11 cellular contexts compared by ENCODE assay signal in genomic region chr2:9174771-9175441, GRCh38. TPM values are rescaled to one million over a fixed set of nuclear protein-coding genes. Genes with fewer than 3 reads are reported as not detected.
DNase-seq lines count a peak whose midpoint lies in the region; ATAC-seq, FAIRE-seq and TF ChIP-seq lines count a peak whose summit lies in the region.
"Had no signal": no experiment of that assay in that cellular context is flagged by ENCODE, and none has a peak within 500 bp of the region (broad histone marks: within the 10 kb centered on the region; RNA-seq: fewer than 3 reads in every experiment).

No MANE protein-coding gene starts in this region.

- intact Hi-C loops in right lobe of liver (cut with DNase I), result no loop called here
- intact Hi-C loops in HepG2 (cut with micrococcal nuclease; ENCODE audit: unreplicated experiment), result no loop called here
- intact Hi-C loops in PC-9 (cut with micrococcal nuclease; ENCODE audit: unreplicated experiment), result loop anchor here (5.0 to 10.0 kb wide), 2 partner anchors 72 to 160 kb away; no protein-coding TSS in a partner anchor
- intact Hi-C loops in upper lobe of right lung (cut with DNase I), result no loop called here
- intact Hi-C loops in activated T-helper 2 cell treated with anti-CD3 and anti-CD28 coated beads, Interferon-gamma antibody, Interleukin-2, Interleukin-4, amounts not matched to agents 10 μg/mL and 5 μg/mL and 100 μg/mL, durations not matched to agents 14 hours and 24 hours and 36 hours (cut with micrococcal nuclease), result no loop called here

- H2AFZ ChIP-seq in HepG2 (ENCODE audit: low read length) (no peak overlapping the region), PC-9 (0 out of 2 replicates have a peak overlapping the region, but pooled peaks have one; percentile 2)

- TF ChIP-seq EP300 in HepG2 (IDR thresholded peaks at IDR 0.05; ENCODE audit: low read depth in 2 of 2, low read length in 2 of 2), result no peak
- TF ChIP-seq EP300 in HepG2 (CRISPR knock-in tag; IDR thresholded peaks at IDR 0.05; ENCODE audit: borderline replicate concordance), result no peak

- TF ChIP-seq CTCF in right lobe of liver (IDR thresholded peaks at IDR 0.05) (no peak), HepG2 (CRISPR knock-in tag; IDR thresholded peaks at IDR 0.05) (no peak), PC-9 (conservative IDR thresholded peaks at IDR 0.05) (no peak), upper lobe of right lung (IDR thresholded peaks at IDR 0.05) (no peak)

- no peak overlapping the region for H3K27ac Mint-ChIP-seq in activated T-helper 2 cell treated with anti-CD3 and anti-CD28 coated beads, Interferon-gamma antibody, Interleukin-2, Interleukin-4, amounts not matched to agents 10 μg/mL and 5 μg/mL and 100 μg/mL, durations not matched to agents 14 hours and 24 hours and 36 hours
- H3K27ac Mint-ChIP-seq: stimulated activated naive CD8-positive, alpha-beta T cell treated with anti-CD3 and anti-CD28 coated beads, Interleukin-15, Interleukin-2, amounts not matched to agents 100 ng/mL and 50 ng/mL, for 24 hours had no signal

- WGBS in right lobe of liver (ENCODE audit: insufficient coverage, low coverage, low lambda C conversion rate, missing lambda C conversion rate), result 56% methylated on average over 7 of the region's 10 CpGs
- WGBS in HepG2 (ENCODE audit: low lambda C conversion rate), result 32% methylated on average over 10 of the region's 10 CpGs

- no peaks in the 10 kb centered on the region for H3K36me3 ChIP-seq in right lobe of liver
- H3K36me3 ChIP-seq in HepG2 (replicated peaks in 1 of 2; ENCODE audit: control insufficient read depth in 1 of 2, insufficient read depth in 2 of 2, low read length in 2 of 2), result no peaks in the 10 kb centered on the region
- H3K36me3 ChIP-seq in PC-9 (ENCODE audit: low read depth), result no peaks in the 10 kb centered on the region
- H3K36me3 ChIP-seq in upper lobe of right lung, result no peaks in the 10 kb centered on the region

- in situ Hi-C loops in HepG2 (cut with HindIII; ENCODE audit: extremely low pct_ligation_motif_present, low pct_unique_long_range_greater_than_20kb), result no loop called here

- FAIRE-seq in HepG2 (lab: Jason Lieb, UNC), result no peak
- FAIRE-seq: kidney had no signal

- ATAC-seq in right lobe of liver (peak in 3 of 4 donors; percentile 52 to 62 (median 53)), HepG2 (no peak), upper lobe of right lung (peak; percentile 89), GM18861 (IDR thresholded peaks at IDR 0.05; ENCODE audit: unreplicated experiment) (no peak)

- H4K20me1 ChIP-seq in HepG2 (ENCODE audit: insufficient read depth, low read length) (no peaks in the 10 kb centered on the region), PC-9 (ENCODE audit: insufficient read depth) (no peaks in the 10 kb centered on the region)

- H3K4me2 ChIP-seq in HepG2 (ENCODE audit: low read depth, low read length) (no peak overlapping the region), PC-9 (peak overlapping the region; percentile 49)

- POLR2A ChIA-PET in HepG2 (lab: Yijun Ruan, JAX) (interaction anchor here (0.8 kb wide), 1 partner anchor 8 kb away, joined by 3 read pairs; no protein-coding TSS in a partner anchor), PC-9 (lab: Charles Lee; ENCODE audit: unreplicated experiment) (interaction anchor here (0.5 to 0.6 kb wide), 2 partner anchors 77 to 172 kb away, joined by 3 read pairs; no protein-coding TSS in a partner anchor)

- DNase-seq in right lobe of liver (no peak), HepG2 (ENCODE audit: low spot score) (no peak), PC-9 (peak; percentile 39 to 94), fibroblast of peridontal ligament (ENCODE audit: extremely low read depth) (peak; percentile 77), upper lobe of right lung (no peak)
- no peak for DNase-seq in activated T-helper 2 cell treated with anti-CD3 and anti-CD28 coated beads, Interferon-gamma antibody, Interleukin-2, Interleukin-4, amounts not matched to agents 10 μg/mL and 5 μg/mL and 100 μg/mL, durations not matched to agents 14 hours and 24 hours and 36 hours (ENCODE audit: low spot score)
- no peak for DNase-seq in activated T-cell treated with anti-CD3 and anti-CD28 coated beads, Interleukin-2, amount 50 U/mL, for 1 hour
- DNase-seq: GF-D8 had no signal

- no peaks in the 10 kb centered on the region for H3K27me3 ChIP-seq in right lobe of liver
- H3K27me3 ChIP-seq in HepG2 (ENCODE audit: control insufficient read depth in 1 of 2, insufficient read depth in 2 of 2, low read length in 2 of 2), result peaks cover 0 to 33% of the 10 kb centered on the region in 2 experiments; a peak in 4 of 5 replicates
- H3K27me3 ChIP-seq in PC-9 (ENCODE audit: insufficient read depth, low read depth), result no peaks in the 10 kb centered on the region
- no peaks in the 10 kb centered on the region for H3K27me3 ChIP-seq in upper lobe of right lung

- H3K4me1 ChIP-seq in right lobe of liver (no peaks in the 10 kb centered on the region), HepG2 (ENCODE audit: insufficient read depth, low read length) (peaks cover 35% of the 10 kb centered on the region), PC-9 (replicated peaks; ENCODE audit: insufficient read depth) (peaks cover 85% of the 10 kb centered on the region), upper lobe of right lung (peaks cover 24% of the 10 kb centered on the region)

- no peaks in the 10 kb centered on the region for H3K36me3 Mint-ChIP-seq in activated T-helper 2 cell treated with anti-CD3 and anti-CD28 coated beads, Interferon-gamma antibody, Interleukin-2, Interleukin-4, amounts not matched to agents 10 μg/mL and 5 μg/mL and 100 μg/mL, durations not matched to agents 14 hours and 24 hours and 36 hours (ENCODE audit: low read depth)

- no peak overlapping the region for H3K9ac ChIP-seq in HepG2 (ENCODE audit: insufficient read depth, low read depth, low read length)

- no peaks in the 10 kb centered on the region for H3K4me1 Mint-ChIP-seq in activated T-helper 2 cell treated with anti-CD3 and anti-CD28 coated beads, Interferon-gamma antibody, Interleukin-2, Interleukin-4, amounts not matched to agents 10 μg/mL and 5 μg/mL and 100 μg/mL, durations not matched to agents 14 hours and 24 hours and 36 hours (ENCODE audit: low read depth)

- H3K9me3 ChIP-seq in right lobe of liver (no peaks in the 10 kb centered on the region), HepG2 (ENCODE audit: low read length) (no peaks in the 10 kb centered on the region), PC-9 (ENCODE audit: insufficient read depth, low read depth) (no peaks in the 10 kb centered on the region), upper lobe of right lung (no peaks in the 10 kb centered on the region)

- BruUV-seq in HepG2 (replicated peaks; lab: Mats Ljungman, UMichigan) (no TSS peak), PC-9 (replicated peaks; lab: Mats Ljungman, UMichigan) (no TSS peak)

- no peak for TF ChIP-seq POLR2A in right lobe of liver (IDR thresholded peaks at IDR 0.05)
- TF ChIP-seq POLR2A in HepG2 (IDR thresholded peaks at IDR 0.05; ENCODE audit: insufficient read depth in 1 of 2, low read depth in 2 of 2, low read length in 2 of 2), result no peak

- no peaks in the 10 kb centered on the region for H3K79me2 ChIP-seq in HepG2 (ENCODE audit: insufficient read depth, low read length)
- no peaks in the 10 kb centered on the region for H3K79me2 ChIP-seq in PC-9 (ENCODE audit: low read depth)

- no peak overlapping the region for H3K27ac ChIP-seq in right lobe of liver
- no peak overlapping the region for H3K27ac ChIP-seq in HepG2 (ENCODE audit: extremely low read length, insufficient read depth, low read length)
- peak overlapping the region; percentile 56 for H3K27ac ChIP-seq in PC-9
- no peak overlapping the region for H3K27ac ChIP-seq in upper lobe of right lung

- H3K9me2 ChIP-seq in PC-9 (ENCODE audit: insufficient read depth), result no peaks in the 10 kb centered on the region; the same call in 1 of the 2 replicates

- H3K27me3 Mint-ChIP-seq in activated T-helper 2 cell treated with anti-CD3 and anti-CD28 coated beads, Interferon-gamma antibody, Interleukin-2, Interleukin-4, amounts not matched to agents 10 μg/mL and 5 μg/mL and 100 μg/mL, durations not matched to agents 14 hours and 24 hours and 36 hours (ENCODE audit: low read depth), result peaks cover 10% of the 10 kb centered on the region

- no peak overlapping the region for H3K4me3 Mint-ChIP-seq in activated T-helper 2 cell treated with anti-CD3 and anti-CD28 coated beads, Interferon-gamma antibody, Interleukin-2, Interleukin-4, amounts not matched to agents 10 μg/mL and 5 μg/mL and 100 μg/mL, durations not matched to agents 14 hours and 24 hours and 36 hours (ENCODE audit: low read depth)
- H3K4me3 Mint-ChIP-seq: stimulated activated naive CD8-positive, alpha-beta T cell treated with anti-CD3 and anti-CD28 coated beads, Interleukin-15, Interleukin-2, amounts not matched to agents 100 ng/mL and 50 ng/mL, for 24 hours had no signal

- CTCF ChIA-PET in HepG2 (lab: Yijun Ruan, JAX; ENCODE audit: low intra/inter-chr PET ratio, low total read pairs) (no interaction called here), PC-9 (lab: Charles Lee) (interaction anchor here (0.6 to 1.2 kb wide), 2 partner anchors 30 to 871 kb away, joined by 3 to 4 read pairs; no protein-coding TSS in a partner anchor)

- H3K9me3 Mint-ChIP-seq in activated T-helper 2 cell treated with anti-CD3 and anti-CD28 coated beads, Interferon-gamma antibody, Interleukin-2, Interleukin-4, amounts not matched to agents 10 μg/mL and 5 μg/mL and 100 μg/mL, durations not matched to agents 14 hours and 24 hours and 36 hours, result no peaks in the 10 kb centered on the region
- H3K9me3 Mint-ChIP-seq: stimulated activated naive CD8-positive, alpha-beta T cell treated with anti-CD3 and anti-CD28 coated beads, Interleukin-15, Interleukin-2, amounts not matched to agents 100 ng/mL and 50 ng/mL, for 24 hours had no signal

- TF ChIP-seq RAD21 in HepG2 (CRISPR knock-in tag; IDR thresholded peaks at IDR 0.05), result no peak

- peaks cover 68% of the 10 kb centered on the region for H3F3A ChIP-seq in PC-9 (ENCODE audit: insufficient read depth, low read depth)

- H3K4me3 ChIP-seq in right lobe of liver, result no peak overlapping the region
- H3K4me3 ChIP-seq in HepG2 (replicated peaks in 1 of 3; ENCODE audit: insufficient read depth in 1 of 3, low read depth in 2 of 3, low read length in 3 of 3), result no peak overlapping the region
- peak overlapping the region; percentile 7; the same call in 1 of the 2 replicates for H3K4me3 ChIP-seq in PC-9
- H3K4me3 ChIP-seq in upper lobe of right lung, result no peak overlapping the region

RNA-seq across cellular contexts. Expression of gene ASAP2, which starts 31.7 kb away (rescaled TPM):
- total RNA-seq in right lobe of liver (1 to 10 TPM; 2.4 to 5.2 (median 3.9) TPM), HepG2 (2016; rRNA removed; fragmentation: Illumina TruSeq; extraction: Trizol) (7.3 and 7.5 TPM in 2 replicates), PC-9 (2021) (60.3 and 66.8 TPM in 2 replicates), upper lobe of right lung (30.9 TPM)
- 2.7 and 4.4 TPM in 2 replicates for total RNA-seq in HepG2 (2016; cell fraction: cytosol; rRNA removed; fragmentation: Illumina TruSeq; extraction: Trizol; ENCODE audit: low read depth)
- 5.8 and 6.1 TPM in 2 replicates for total RNA-seq in HepG2 (2016; cell fraction: insoluble cytoplasmic fraction; rRNA removed; fragmentation: Illumina TruSeq; extraction: Trizol)
- total RNA-seq in HepG2 (2016; cell fraction: membrane; rRNA removed; fragmentation: Illumina TruSeq; extraction: Trizol), result 5.3 and 5.4 TPM in 2 replicates
- 9.2 and 12.1 TPM in 2 replicates for total RNA-seq in HepG2 (2016; cell fraction: nucleus; rRNA removed; fragmentation: Illumina TruSeq; extraction: Trizol)
- polyA plus RNA-seq in HepG2 (2011; rRNA removed), result 15.5 and 22.3 TPM in 2 replicates
- polyA plus RNA-seq in HepG2 (2011; cell fraction: cytosol; rRNA removed), result 10.3 and 11.1 TPM in 2 replicates
- 23.5 and 27.0 TPM in 2 replicates for polyA plus RNA-seq in HepG2 (2011; cell fraction: nucleus; rRNA removed)
- 8.6 and 9.2 TPM in 2 replicates for polyA plus RNA-seq in HepG2 (2012)
- 0.52 and 0.53 TPM in 2 replicates for polyA plus RNA-seq in HepG2 (2016; cell fraction: cytosol; fragmentation: Illumina TruSeq; extraction: Trizol; ENCODE audit: low read depth)
- polyA plus RNA-seq in HepG2 (2016; cell fraction: insoluble cytoplasmic fraction; fragmentation: Illumina TruSeq; extraction: Trizol; ENCODE audit: low read depth), result 6.8 and 8.0 TPM in 2 replicates
- polyA plus RNA-seq in HepG2 (2016; cell fraction: membrane; fragmentation: Illumina TruSeq; extraction: Trizol; ENCODE audit: low read depth), result 2.2 and 2.8 TPM in 2 replicates
- polyA plus RNA-seq in HepG2 (2016; cell fraction: nucleus; fragmentation: Illumina TruSeq; extraction: Trizol; ENCODE audit: insufficient read depth, low read depth), result 12.8 and 15.6 TPM in 2 replicates
- 13.6 and 22.4 TPM in 2 replicates for polyA minus RNA-seq in HepG2 (2011; rRNA and poly(A)+ RNA removed; ENCODE audit: low replicate concordance)
- 14.0 and 17.7 TPM in 2 replicates for polyA minus RNA-seq in HepG2 (2011; cell fraction: cytosol; rRNA and poly(A)+ RNA removed)
- 49.2 and 56.1 TPM in 2 replicates for polyA minus RNA-seq in HepG2 (2011; cell fraction: nucleus; rRNA and poly(A)+ RNA removed)
- total RNA-seq in activated T-helper 2 cell treated with anti-CD3 and anti-CD28 coated beads, Interferon-gamma antibody, Interleukin-2, Interleukin-4, amounts not matched to agents 10 μg/mL and 5 μg/mL and 100 μg/mL, durations not matched to agents 14 hours and 24 hours and 36 hours, result 0.74 and 0.96 TPM in 2 replicates

Comparison
In these comparisons a context has a peak if more than half of its experiments do, and no peak if none do; other contexts are left out.
1. ATAC-seq: peak in right lobe of liver (3 of 4) and upper lobe of right lung (single experiment); none in HepG2 (single experiment) and GM18861 (single experiment).
2. DNase-seq: peak in PC-9 (2 of 2) and fibroblast of peridontal ligament (single experiment); none in right lobe of liver (0 of 3), HepG2 (single experiment), upper lobe of right lung (single experiment), activated T-helper 2 cell treated with anti-CD3 and anti-CD28 coated beads, Interferon-gamma antibody, Interleukin-2, Interleukin-4, amounts not matched to agents 10 μg/mL and 5 μg/mL and 100 μg/mL, durations not matched to agents 14 hours and 24 hours and 36 hours (single experiment) and activated T-cell treated with anti-CD3 and anti-CD28 coated beads, Interleukin-2, amount 50 U/mL, for 1 hour (single experiment).